ENCODE assay signal across 10 cellular contexts in genomic region chr20:62131560-62132320, GRCh38.
DNase-seq lines count a peak whose midpoint lies in the region; ATAC-seq lines count a peak whose summit lies in the region.
"Had no signal": no experiment of that assay in that cellular context is flagged by ENCODE, and none has a peak within 500 bp of the region (broad histone marks: within the 10 kb centered on the region; RNA-seq: fewer than 3 reads in every experiment).

No MANE protein-coding gene starts in this region.

- intact Hi-C loops in head of caudate nucleus (cut with DNase I) = no loop called here

- H3K4me1 Mint-ChIP-seq in activated T-cell treated with anti-CD3 and anti-CD28 coated beads, Interleukin-2, amount 50 U/mL, for 24 hours (ENCODE audit: low read depth) = peaks cover 44% of the 10 kb centered on the region
- H3K4me1 Mint-ChIP-seq in effector memory CD8-positive, alpha-beta T cell (ENCODE audit: low read depth in 2 of 2) = peaks cover 19 to 23% of the 10 kb centered on the region in 2 donors
- H3K4me1 Mint-ChIP-seq in stimulated activated effector memory CD8-positive, alpha-beta T cell treated with anti-CD3 and anti-CD28 coated beads, Interleukin-12 subunit alpha, Interleukin-12 subunit beta, amount 100 ng/mL, for 72 hours = peaks cover 29% of the 10 kb centered on the region

- H3K4me3 Mint-ChIP-seq in activated T-cell treated with anti-CD3 and anti-CD28 coated beads, Interleukin-2, amount 50 U/mL, for 24 hours = no peak overlapping the region
- H3K4me3 Mint-ChIP-seq in effector memory CD8-positive, alpha-beta T cell = peak overlapping the region; percentile 43 to 46
- peak overlapping the region; percentile 25 for H3K4me3 Mint-ChIP-seq in stimulated activated effector memory CD8-positive, alpha-beta T cell treated with anti-CD3 and anti-CD28 coated beads, Interleukin-12 subunit alpha, Interleukin-12 subunit beta, amount 100 ng/mL, for 72 hours

- no peaks in the 10 kb centered on the region for H3K27me3 Mint-ChIP-seq in activated T-cell treated with anti-CD3 and anti-CD28 coated beads, Interleukin-2, amount 50 U/mL, for 24 hours
- no peaks in the 10 kb centered on the region for H3K27me3 Mint-ChIP-seq in effector memory CD8-positive, alpha-beta T cell

- H3K9me3 Mint-ChIP-seq in activated T-cell treated with anti-CD3 and anti-CD28 coated beads, Interleukin-2, amount 50 U/mL, for 24 hours = no peaks in the 10 kb centered on the region
- H3K9me3 Mint-ChIP-seq in effector memory CD8-positive, alpha-beta T cell = no peaks in the 10 kb centered on the region
- H3K9me3 Mint-ChIP-seq in stimulated activated effector memory CD8-positive, alpha-beta T cell treated with anti-CD3 and anti-CD28 coated beads, Interleukin-12 subunit alpha, Interleukin-12 subunit beta, amount 100 ng/mL, for 72 hours = no peaks in the 10 kb centered on the region

- no peak for ATAC-seq in effector memory CD8-positive, alpha-beta T cell (replicated peaks)
- no peak for ATAC-seq in stimulated activated effector memory CD8-positive, alpha-beta T cell treated with anti-CD3 and anti-CD28 coated beads, Interleukin-12 subunit alpha, Interleukin-12 subunit beta, amount 100 ng/mL, for 72 hours

- H3K27ac Mint-ChIP-seq in activated T-cell treated with anti-CD3 and anti-CD28 coated beads, Interleukin-2, amount 50 U/mL, for 24 hours = peak overlapping the region; percentile 66
- H3K27ac Mint-ChIP-seq in effector memory CD8-positive, alpha-beta T cell = peak overlapping the region; percentile 84 to 89
- peak overlapping the region; percentile 80 for H3K27ac Mint-ChIP-seq in stimulated activated effector memory CD8-positive, alpha-beta T cell treated with anti-CD3 and anti-CD28 coated beads, Interleukin-12 subunit alpha, Interleukin-12 subunit beta, amount 100 ng/mL, for 72 hours

- H3K36me3 Mint-ChIP-seq in activated T-cell treated with anti-CD3 and anti-CD28 coated beads, Interleukin-2, amount 50 U/mL, for 24 hours (ENCODE audit: low read depth) = peaks cover 100% of the 10 kb centered on the region
- peaks cover 66% of the 10 kb centered on the region for H3K36me3 Mint-ChIP-seq in effector memory CD8-positive, alpha-beta T cell (ENCODE audit: insufficient read depth)
- H3K36me3 Mint-ChIP-seq in stimulated activated effector memory CD8-positive, alpha-beta T cell treated with anti-CD3 and anti-CD28 coated beads, Interleukin-12 subunit alpha, Interleukin-12 subunit beta, amount 100 ng/mL, for 72 hours = peaks cover 98% of the 10 kb centered on the region

- no peak for DNase-seq in activated T-cell treated with anti-CD3 and anti-CD28 coated beads, Interleukin-2, amount 50 U/mL, for 24 hours
- DNase-seq in activated T-cell treated with anti-CD3 and anti-CD28 coated beads, Interleukin-2, amount 50 U/mL, for 1 hour = no peak
- no peak for DNase-seq in effector memory CD8-positive, alpha-beta T cell
- DNase-seq in stimulated activated effector memory CD8-positive, alpha-beta T cell treated with anti-CD3 and anti-CD28 coated beads, Interleukin-12 subunit alpha, Interleukin-12 subunit beta, amount 100 ng/mL, for 72 hours (ENCODE audit: low spot score in 2 of 2) = no peak
- no peak for DNase-seq in head of caudate nucleus
- DNase-seq in activated CD4-positive, CD25-positive, alpha-beta regulatory T cell treated with anti-CD3 and anti-CD28 coated beads, Interleukin-2, amount 50 U/mL, for 72 hours = no peak
- DNase-seq: activated T-cell treated with anti-CD3 and anti-CD28 coated beads, Interleukin-2, amount 50 U/mL, for 48 hours; DMS79 treated with DMSO at 0.1 percent for 48 hours; foreskin fibroblast; uterus had no signal
